In genomic region chr2:121043827-121044222, GRCh38 we compare ENCODE assay signal across 1 cellular context.
TF ChIP-seq lines count a peak whose summit lies in the region.

No MANE protein-coding gene starts in this region.

TF ChIP-seq in GM23338, 12 proteins besides CTCF, POLR2A, EP300 and RAD21 (continued from another document):
- no peak for TF ChIP-seq ZNF462 (CRISPR knock-in tag; IDR thresholded peaks at IDR 0.05)
- TF ChIP-seq JUNB (IDR thresholded peaks at IDR 0.05; ENCODE audit: unreplicated experiment), result no peak
- TF ChIP-seq, protein P1, sequence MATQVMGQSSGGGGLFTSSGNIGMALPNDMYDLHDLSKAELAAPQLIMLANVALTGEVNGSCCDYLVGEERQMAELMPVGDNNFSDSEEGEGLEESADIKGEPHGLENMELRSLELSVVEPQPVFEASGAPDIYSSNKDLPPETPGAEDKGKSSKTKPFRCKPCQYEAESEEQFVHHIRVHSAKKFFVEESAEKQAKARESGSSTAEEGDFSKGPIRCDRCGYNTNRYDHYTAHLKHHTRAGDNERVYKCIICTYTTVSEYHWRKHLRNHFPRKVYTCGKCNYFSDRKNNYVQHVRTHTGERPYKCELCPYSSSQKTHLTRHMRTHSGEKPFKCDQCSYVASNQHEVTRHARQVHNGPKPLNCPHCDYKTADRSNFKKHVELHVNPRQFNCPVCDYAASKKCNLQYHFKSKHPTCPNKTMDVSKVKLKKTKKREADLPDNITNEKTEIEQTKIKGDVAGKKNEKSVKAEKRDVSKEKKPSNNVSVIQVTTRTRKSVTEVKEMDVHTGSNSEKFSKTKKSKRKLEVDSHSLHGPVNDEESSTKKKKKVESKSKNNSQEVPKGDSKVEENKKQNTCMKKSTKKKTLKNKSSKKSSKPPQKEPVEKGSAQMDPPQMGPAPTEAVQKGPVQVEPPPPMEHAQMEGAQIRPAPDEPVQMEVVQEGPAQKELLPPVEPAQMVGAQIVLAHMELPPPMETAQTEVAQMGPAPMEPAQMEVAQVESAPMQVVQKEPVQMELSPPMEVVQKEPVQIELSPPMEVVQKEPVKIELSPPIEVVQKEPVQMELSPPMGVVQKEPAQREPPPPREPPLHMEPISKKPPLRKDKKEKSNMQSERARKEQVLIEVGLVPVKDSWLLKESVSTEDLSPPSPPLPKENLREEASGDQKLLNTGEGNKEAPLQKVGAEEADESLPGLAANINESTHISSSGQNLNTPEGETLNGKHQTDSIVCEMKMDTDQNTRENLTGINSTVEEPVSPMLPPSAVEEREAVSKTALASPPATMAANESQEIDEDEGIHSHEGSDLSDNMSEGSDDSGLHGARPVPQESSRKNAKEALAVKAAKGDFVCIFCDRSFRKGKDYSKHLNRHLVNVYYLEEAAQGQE (IDR thresholded peaks at IDR 0.05; ENCODE audit: unreplicated experiment), result no peak
- no peak for TF ChIP-seq ZNF331 (CRISPR knock-in tag; IDR thresholded peaks at IDR 0.05; ENCODE audit: low read depth)
- no peak for TF ChIP-seq ZNF114 (CRISPR knock-in tag; IDR thresholded peaks at IDR 0.05)
- no peak for TF ChIP-seq EZH2phosphoT487 (IDR thresholded peaks at IDR 0.05; ENCODE audit: unreplicated experiment)
